In genomic region chr19:2041686-2042484, GRCh38 we compare ENCODE assay signal across 8 cellular contexts. TPM values are rescaled to one million over a fixed set of nuclear protein-coding genes. Genes with fewer than 3 reads are reported as not detected.
DNase-seq lines count a peak whose midpoint lies in the region; ATAC-seq and TF ChIP-seq lines count a peak whose summit lies in the region.

No MANE protein-coding gene starts in this region.

- peak overlapping the region; percentile 90 for H3K9ac ChIP-seq in KMS-11

- H3K27ac ChIP-seq in KMS-11: peak overlapping the region; percentile 91

- no peaks in the 10 kb centered on the region for H3K9me3 Mint-ChIP-seq in nephron

- no peaks in the 10 kb centered on the region for H3K27me3 ChIP-seq in KMS-11 (ENCODE audit: insufficient read depth, low read depth)

- peak overlapping the region; percentile 23; the same call in 1 of the 2 replicates for H2AFZ ChIP-seq in KMS-11 (ENCODE audit: low read depth)

- H3K4me3 ChIP-seq in KMS-11 (IDR thresholded peaks at IDR 0.05; ENCODE audit: insufficient read depth, low read depth, low read length): no peak overlapping the region
- H3K4me3 ChIP-seq in fibroblast of the aortic adventitia (ENCODE audit: low read depth, low read length): peak overlapping the region; percentile 37

- H3K79me2 ChIP-seq in KMS-11 (ENCODE audit: insufficient read depth, low read depth): peaks cover 5% of the 10 kb centered on the region; the same call in 1 of the 2 replicates

- H3K4me1 ChIP-seq in KMS-11 (ENCODE audit: low read depth, poor library complexity, severe bottlenecking): peaks cover 34% of the 10 kb centered on the region

- H4K20me1 ChIP-seq in KMS-11 (ENCODE audit: insufficient read depth): no peaks in the 10 kb centered on the region

- H3K4me1 Mint-ChIP-seq in nephron: no peaks in the 10 kb centered on the region

- peak; percentile 50 for ATAC-seq in GM21576 (IDR thresholded peaks at IDR 0.05; ENCODE audit: unreplicated experiment)
- ATAC-seq in stimulated activated naive CD8-positive, alpha-beta T cell treated with anti-CD3 and anti-CD28 coated beads, Interleukin-15, Interleukin-2, amounts not matched to agents 100 U/mL and 50 U/mL, for 24 hours: peak; percentile 90

- H3K27me3 Mint-ChIP-seq in nephron (ENCODE audit: low read depth): no peaks in the 10 kb centered on the region

- TF ChIP-seq CTCF in KMS-11 (conservative IDR thresholded peaks at IDR 0.05; ENCODE audit: low read depth, low read length): no peak
- TF ChIP-seq CTCF in fibroblast of the aortic adventitia (IDR thresholded peaks at IDR 0.05; ENCODE audit: insufficient read depth, low read length): no peak
- no peak for TF ChIP-seq CTCF in nephron (IDR thresholded peaks at IDR 0.05; ENCODE audit: unreplicated experiment in 3 of 3)

- H3K27ac Mint-ChIP-seq in nephron: no peak overlapping the region

- H3K4me2 ChIP-seq in KMS-11: peak overlapping the region; percentile 93

- peaks cover 7% of the 10 kb centered on the region for H3K36me3 Mint-ChIP-seq in nephron (ENCODE audit: low read depth)

- no peaks in the 10 kb centered on the region for H3K36me3 ChIP-seq in KMS-11 (ENCODE audit: insufficient read depth)

- peak; percentile 100 for DNase-seq in D341Med (ENCODE audit: low spot score)
- peak; percentile 92 for DNase-seq in RKO (ENCODE audit: low spot score)
- DNase-seq in activated effector memory CD4-positive, alpha-beta T cell treated with anti-CD3 and anti-CD28 coated beads, Interleukin-2, amount 50 U/mL, for 16 hours: peak; percentile 100
- peak; percentile 81 for DNase-seq in fibroblast of the aortic adventitia (ENCODE audit: low read depth)
- peak; percentile 100 for DNase-seq in stimulated activated naive CD8-positive, alpha-beta T cell treated with anti-CD3 and anti-CD28 coated beads, Interleukin-15, Interleukin-2, amounts not matched to agents 100 U/mL and 50 U/mL, for 24 hours

- peak overlapping the region in 2 of 3 experiments; percentile 26 to 66 for H3K4me3 Mint-ChIP-seq in nephron

RNA-seq across cellular contexts. Expression of gene MKNK2, which starts 9.2 kb away (rescaled TPM):
- 75.8 and 84.3 TPM in 2 replicates for total RNA-seq in fibroblast of the aortic adventitia (ENCODE audit: low replicate concordance)

RNA-seq across cellular contexts. Expression of gene BTBD2, which starts 26.4 kb away (rescaled TPM):
- total RNA-seq in fibroblast of the aortic adventitia (ENCODE audit: low replicate concordance): 15.5 and 59.3 TPM in 2 replicates

RNA-seq across cellular contexts. Expression of gene MOB3A, which starts 54.2 kb away (rescaled TPM):
- total RNA-seq in fibroblast of the aortic adventitia (ENCODE audit: low replicate concordance): 7.4 and 40.4 TPM in 2 replicates

RNA-seq across cellular contexts. Expression of gene IZUMO4, which starts 54.8 kb away (rescaled TPM):
- 0.16 and 1.4 TPM in 2 replicates for total RNA-seq in fibroblast of the aortic adventitia (ENCODE audit: low replicate concordance)
